Comparison of ENCODE assay signal across 8 cellular contexts in the genomic region with DNA sequence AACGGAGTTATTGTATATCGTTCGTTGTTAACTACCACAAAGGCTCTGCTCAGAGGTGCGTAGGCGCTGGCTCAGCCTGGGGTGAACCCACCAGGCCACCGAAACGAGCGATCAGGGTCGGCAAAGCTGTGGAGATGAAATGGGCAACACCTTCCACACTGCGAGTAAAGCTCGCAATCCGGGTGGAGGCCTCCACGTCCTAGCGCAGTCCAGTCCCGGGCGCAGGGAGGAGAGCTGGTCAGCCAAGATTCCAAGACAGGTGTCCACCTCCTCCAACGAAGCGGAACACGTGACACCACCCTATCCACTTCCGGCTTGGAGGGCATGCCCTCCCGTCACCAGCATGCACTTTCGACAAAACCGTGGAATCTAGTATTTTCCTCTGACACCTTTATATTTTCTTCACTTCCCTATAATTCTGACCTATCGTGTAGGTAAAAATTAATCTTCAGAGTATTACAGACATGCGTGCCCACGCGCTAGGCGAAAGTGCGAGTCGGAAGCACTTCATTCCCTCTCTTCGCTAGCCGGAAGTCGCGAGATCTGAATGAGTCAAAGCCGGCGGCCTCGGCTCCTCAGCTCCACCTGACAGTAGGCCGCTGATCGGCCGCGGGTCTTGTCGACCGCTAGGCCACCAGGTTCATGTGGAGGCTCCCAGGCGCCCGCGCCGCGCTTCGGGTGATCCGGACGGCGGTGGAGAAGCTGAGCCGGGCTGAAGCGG. TPM values are rescaled to one million over a fixed set of nuclear protein-coding genes. Genes with fewer than 3 reads are reported as not detected.
DNase-seq lines count a peak whose midpoint lies in the region; ATAC-seq and TF ChIP-seq lines count a peak whose summit lies in the region.

A gene with protein sequence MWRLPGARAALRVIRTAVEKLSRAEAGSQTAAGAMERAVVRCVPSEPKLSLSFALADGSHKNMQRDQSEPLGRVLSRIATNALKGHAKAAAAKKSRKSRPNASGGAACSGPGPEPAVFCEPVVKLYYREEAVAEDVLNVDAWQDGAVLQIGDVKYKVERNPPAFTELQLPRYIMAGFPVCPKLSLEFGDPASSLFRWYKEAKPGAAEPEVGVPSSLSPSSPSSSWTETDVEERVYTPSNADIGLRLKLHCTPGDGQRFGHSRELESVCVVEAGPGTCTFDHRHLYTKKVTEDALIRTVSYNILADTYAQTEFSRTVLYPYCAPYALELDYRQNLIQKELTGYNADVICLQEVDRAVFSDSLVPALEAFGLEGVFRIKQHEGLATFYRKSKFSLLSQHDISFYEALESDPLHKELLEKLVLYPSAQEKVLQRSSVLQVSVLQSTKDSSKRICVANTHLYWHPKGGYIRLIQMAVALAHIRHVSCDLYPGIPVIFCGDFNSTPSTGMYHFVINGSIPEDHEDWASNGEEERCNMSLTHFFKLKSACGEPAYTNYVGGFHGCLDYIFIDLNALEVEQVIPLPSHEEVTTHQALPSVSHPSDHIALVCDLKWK (plus strand): TSS at position 537 of the 721 bp plus-strand sequence. CDS start 106 bp downstream, at position 643.

- H3K4me1 Mint-ChIP-seq in HFFc6 (ENCODE audit: low read depth), result peaks cover 42% of the 10 kb centered on the region
- H3K4me1 Mint-ChIP-seq in glutamatergic neuron (ENCODE audit: low read depth, unreplicated experiment), result peaks cover 8% of the 10 kb centered on the region

- H3K27me3 ChIP-seq in osteoblast (ENCODE audit: insufficient read depth, low read length) (no peaks in the 10 kb centered on the region), testis (no peaks in the 10 kb centered on the region)

- TF ChIP-seq CTCF in HFFc6 (IDR thresholded peaks at IDR 0.05) (no peak), NB4 (IDR thresholded peaks at IDR 0.05; ENCODE audit: low read depth, low read length) (no peak), glutamatergic neuron (IDR thresholded peaks at IDR 0.05; ENCODE audit: partially characterized antibody, unreplicated experiment) (no peak), osteoblast (IDR thresholded peaks at IDR 0.05; ENCODE audit: extremely low read depth, low read depth, low read length) (no peak), testis (IDR thresholded peaks at IDR 0.05) (no peak)

- H3K4me1 ChIP-seq in osteoblast (ENCODE audit: insufficient read depth, low read length) (peaks cover 18% of the 10 kb centered on the region), testis (peaks cover 22% of the 10 kb centered on the region)

- H3K27me3 Mint-ChIP-seq in HFFc6 (ENCODE audit: insufficient read depth) (no peaks in the 10 kb centered on the region; the same call in 1 of the 2 replicates), glutamatergic neuron (ENCODE audit: unreplicated experiment) (no peaks in the 10 kb centered on the region)

- peak within 1 kb of the TSS; percentile 82 for H3K4me3 ChIP-seq in GM08714 (ENCODE audit: low read length)
- H3K4me3 ChIP-seq in NB4 (ENCODE audit: low read depth, low read length), result peak within 1 kb of the TSS; percentile 92
- H3K4me3 ChIP-seq in osteoblast (ENCODE audit: insufficient read depth, low read length), result peak within 1 kb of the TSS; percentile 94
- peak within 1 kb of the TSS; percentile 96 to 97 for H3K4me3 ChIP-seq in testis

- H3K27ac Mint-ChIP-seq in HFFc6 (peak within 1 kb of the TSS; percentile 98), glutamatergic neuron (ENCODE audit: unreplicated experiment) (peak within 1 kb of the TSS; percentile 99)
- peak within 1 kb of the TSS; percentile 99 to 100 for H3K27ac Mint-ChIP-seq in activated naive CD4-positive, alpha-beta T cell treated with anti-CD3 and anti-CD28 coated beads, Interleukin-2, amount 50 U/mL, for 72 hours

- peaks cover 46% of the 10 kb centered on the region for H3K79me2 ChIP-seq in osteoblast (ENCODE audit: insufficient read depth, low read length)

- TF ChIP-seq POLR2A in NB4 (IDR thresholded peaks at IDR 0.05; ENCODE audit: extremely low read depth, insufficient read length) (peak; percentile 79), testis (IDR thresholded peaks at IDR 0.05) (no peak)

- H3K9me3 Mint-ChIP-seq in HFFc6, result no peaks in the 10 kb centered on the region
- no peaks in the 10 kb centered on the region for H3K9me3 Mint-ChIP-seq in activated naive CD4-positive, alpha-beta T cell treated with anti-CD3 and anti-CD28 coated beads, Interleukin-2, amount 50 U/mL, for 72 hours
- peaks cover 12% of the 10 kb centered on the region for H3K9me3 Mint-ChIP-seq in glutamatergic neuron (ENCODE audit: unreplicated experiment)

- intact Hi-C loops in testis (cut with DNase I; ENCODE audit: low total_unique reads), result loop anchor here (10.0 kb wide), 1 partner anchor 199 kb away; a partner anchor contains a TSS

- peaks cover 10% of the 10 kb centered on the region for H4K20me1 ChIP-seq in osteoblast (ENCODE audit: insufficient read depth, low read length)

- H3K9me3 ChIP-seq in osteoblast (ENCODE audit: low read depth, low read length) (no peaks in the 10 kb centered on the region), testis (no peaks in the 10 kb centered on the region)

- peak within 1 kb of the TSS; percentile 86 for H2AFZ ChIP-seq in osteoblast (ENCODE audit: low read length)

- H3K4me2 ChIP-seq in osteoblast (ENCODE audit: insufficient read depth, low read length), result peak within 1 kb of the TSS; percentile 84

- H3K27ac ChIP-seq in osteoblast (ENCODE audit: low read depth, low read length) (peak within 1 kb of the TSS; percentile 95), testis (peak within 1 kb of the TSS; percentile 85 to 92)

- ATAC-seq in activated naive CD4-positive, alpha-beta T cell treated with anti-CD3 and anti-CD28 coated beads, Interleukin-2, amount 50 U/mL, for 72 hours, result peak; percentile 87

- WGBS in testis, 2 donors, result 0 to 1% methylated on average over 40 to 54 of the region's 54 CpGs

- H3K4me3 Mint-ChIP-seq in HFFc6 (peak within 1 kb of the TSS; percentile 94), glutamatergic neuron (ENCODE audit: unreplicated experiment) (peak within 1 kb of the TSS; percentile 92)

- H3K36me3 Mint-ChIP-seq in HFFc6 (ENCODE audit: low read depth) (peaks cover 42% of the 10 kb centered on the region), glutamatergic neuron (ENCODE audit: unreplicated experiment) (no peaks in the 10 kb centered on the region)
- H3K36me3 Mint-ChIP-seq in activated naive CD4-positive, alpha-beta T cell treated with anti-CD3 and anti-CD28 coated beads, Interleukin-2, amount 50 U/mL, for 72 hours, result peaks cover 27 to 51% of the 10 kb centered on the region in 2 donors

- peaks cover 7% of the 10 kb centered on the region for H3K36me3 ChIP-seq in osteoblast (ENCODE audit: insufficient read depth, low read length)
- H3K36me3 ChIP-seq in testis (ENCODE audit: low read depth, missing control alignments), result no peaks in the 10 kb centered on the region

- DNase-seq in HFFc6, result peak; percentile 85
- DNase-seq in NB4 (ENCODE audit: low read depth), result peak; percentile 92
- peak; percentile 87 for DNase-seq in SKM-1 (lab: John Stamatoyannopoulos, UW; ENCODE audit: unreplicated experiment)
- DNase-seq in activated naive CD4-positive, alpha-beta T cell treated with anti-CD3 and anti-CD28 coated beads, Interleukin-2, amount 50 U/mL, for 72 hours (ENCODE audit: low spot score in 2 of 2), result peak; percentile 81 to 91
- peak; percentile 84 for DNase-seq in glutamatergic neuron
- peak; percentile 91 for DNase-seq in osteoblast (ENCODE audit: insufficient read length, low spot score, missing footprints)
- peak; percentile 94 for DNase-seq in testis

RNA-seq across cellular contexts. Expression of the gene that starts here (rescaled TPM):
- 10 to 100 TPM; 17.6 to 21.9 (median 20.8) TPM for total RNA-seq in HFFc6 (2021; fragmentation: NEBNext Ultra II Directional; extraction: Animal tissue kit (Norgen Biotek cat#: 25700))
- total RNA-seq in activated naive CD4-positive, alpha-beta T cell treated with anti-CD3 and anti-CD28 coated beads, Interleukin-2, amount 50 U/mL, for 72 hours, result 10 to 100 TPM; 19.0 to 28.7 TPM
- total RNA-seq in glutamatergic neuron (ENCODE audit: unreplicated experiment), result 17.1 TPM
- 17.1 and 19.9 TPM in 2 replicates for total RNA-seq in osteoblast
- 10 to 100 TPM; 20.5 to 26.0 TPM for total RNA-seq in testis
- polyA plus RNA-seq in testis (ENCODE audit: insufficient read depth, low read depth, low replicate concordance), result 9.9 TPM

Comparison
In these comparisons a context has a peak if more than half of its experiments do, and no peak if none do; other contexts are left out.
1. Peak in every context shown above with its lines: DNase-seq, ATAC-seq, H3K4me3 ChIP-seq and H3K27ac ChIP-seq.